In genomic region chr13:24502567-24503375, GRCh38 we compare ENCODE assay signal across 8 cellular contexts. TPM values are rescaled to one million over a fixed set of nuclear protein-coding genes. Genes with fewer than 3 reads are reported as not detected.
DNase-seq lines count a peak whose midpoint lies in the region; ATAC-seq, FAIRE-seq and TF ChIP-seq lines count a peak whose summit lies in the region.
"Had no signal": no experiment of that assay in that cellular context is flagged by ENCODE, and none has a peak within 500 bp of the region (broad histone marks: within the 10 kb centered on the region; RNA-seq: fewer than 3 reads in every experiment).

No MANE protein-coding gene starts in this region.

- H3K18ac ChIP-seq in IMR-90 (ENCODE audit: low read depth, low read length), result no peak overlapping the region; the same call in 1 of the 2 replicates

- WGBS in IMR-90 (ENCODE audit: extremely low coverage in 2 of 2, insufficient read length in 1 of 2), 2 experiments, result 33% methylated on average over 1 of the region's 7 CpGs; no CpG with 5 or more reads in 1 of the 2 experiments
- WGBS in GM12878 (ENCODE audit: insufficient coverage, insufficient replicate concordance, low lambda C conversion rate, missing lambda C conversion rate), result 95% methylated on average over 7 of the region's 7 CpGs
- 60 to 71% (median 66%) methylated on average over 7 of the region's 7 CpGs for WGBS in stomach, 5 donors

- H3K27me3 ChIP-seq in IMR-90 (ENCODE audit: control insufficient read depth, insufficient read depth, low read length), result no peaks in the 10 kb centered on the region
- H3K27me3 ChIP-seq in GM12878 (replicated peaks in 1 of 2; ENCODE audit: control insufficient read depth in 2 of 2, insufficient read depth in 2 of 2, low read length in 1 of 2), result no peaks in the 10 kb centered on the region
- no peaks in the 10 kb centered on the region for H3K27me3 ChIP-seq in stomach

- peaks cover 0 to 2% (median 0%) of the 10 kb centered on the region in 3 donors for H3K27me3 Mint-ChIP-seq in immature natural killer cell (ENCODE audit: low read depth in 3 of 3)
- H3K27me3 Mint-ChIP-seq: activated CD4-positive, alpha-beta T cell treated with anti-CD3 and anti-CD28 coated beads, Interleukin-2, amount 10 ng/mL, durations not matched to agents 7 days and 5 days had no signal

- H4K91ac ChIP-seq in IMR-90 (ENCODE audit: insufficient read depth, low read depth, low read length), result no peak overlapping the region

- ATAC-seq in IMR-90 (ENCODE audit: low read depth) (peak; percentile 91), GM12878 (no peak), GM19324 (IDR thresholded peaks at IDR 0.05; ENCODE audit: low FRiP score, unreplicated experiment) (no peak), HG02798 (IDR thresholded peaks at IDR 0.05; ENCODE audit: poor library complexity, unreplicated experiment) (no peak)

- H3K36me3 Mint-ChIP-seq in immature natural killer cell, result peaks cover 12 to 21% (median 16%) of the 10 kb centered on the region in 3 donors

- peak overlapping the region; percentile 31; the same call in 1 of the 2 replicates for H3K23ac ChIP-seq in IMR-90 (ENCODE audit: low read depth, low read length)

- H3K79me2 ChIP-seq in GM12878 (ENCODE audit: control insufficient read depth, insufficient read depth, low read length), result peaks cover 16% of the 10 kb centered on the region

- H2BK15ac ChIP-seq in IMR-90 (ENCODE audit: low read depth, low read length), result no peak overlapping the region

- no peak overlapping the region for H2BK20ac ChIP-seq in IMR-90 (ENCODE audit: low read depth, low read length)

- H4K20me1 ChIP-seq in IMR-90 (ENCODE audit: insufficient read depth, low read length) (peaks cover 15% of the 10 kb centered on the region), GM12878 (ENCODE audit: control insufficient read depth, insufficient read depth) (no peaks in the 10 kb centered on the region)

- H2BK120ac ChIP-seq in IMR-90 (ENCODE audit: low read depth, low read length), result no peak overlapping the region

- no peak overlapping the region for H2AK5ac ChIP-seq in IMR-90 (ENCODE audit: low read depth, low read length)

- no peak overlapping the region for H3K9ac ChIP-seq in IMR-90 (ENCODE audit: low read depth, low read length)
- H3K9ac ChIP-seq in GM12878 (ENCODE audit: control insufficient read depth, insufficient read depth, low read length), result no peak overlapping the region

- peak overlapping the region; percentile 3 to 69 (median 40) for H3K27ac Mint-ChIP-seq in immature natural killer cell
- H3K27ac Mint-ChIP-seq: activated CD4-positive, alpha-beta T cell treated with anti-CD3 and anti-CD28 coated beads, Interleukin-2, amount 10 ng/mL, durations not matched to agents 7 days and 5 days had no signal

- H2AFZ ChIP-seq in IMR-90 (replicated peaks; ENCODE audit: low read length, poor library complexity), result no peak overlapping the region
- H2AFZ ChIP-seq in GM12878 (ENCODE audit: control insufficient read depth, low read depth, low read length), result no peak overlapping the region

- SMC1A ChIA-PET in GM12878 (lab: Charles Lee; ENCODE audit: uncharacterized antibody, unreplicated experiment), result no interaction called here

- intact Hi-C loops in IMR-90 (cut with micrococcal nuclease) (no loop called here), GM12878 (cut with micrococcal nuclease; ENCODE audit: unreplicated experiment) (no loop called here), stomach (cut with DNase I; ENCODE audit: low total_unique reads) (no loop called here)

- peak overlapping the region in 1 of 2 experiments; percentile 12; a peak in 1 of 4 replicates for H4K8ac ChIP-seq in IMR-90 (ENCODE audit: low read depth in 2 of 2, low read length in 2 of 2)

- H3K9me3 ChIP-seq in IMR-90 (ENCODE audit: control insufficient read depth, insufficient read depth, low read length) (no peaks in the 10 kb centered on the region; the same call in 1 of the 2 replicates), GM12878 (replicated peaks; ENCODE audit: control insufficient read depth, insufficient read depth, low read length) (no peaks in the 10 kb centered on the region; the same call in 2 of the 3 replicates), stomach (no peaks in the 10 kb centered on the region)

- no peak overlapping the region for H3K4me3 Mint-ChIP-seq in immature natural killer cell
- H3K4me3 Mint-ChIP-seq: activated CD4-positive, alpha-beta T cell treated with anti-CD3 and anti-CD28 coated beads, Interleukin-2, amount 10 ng/mL, durations not matched to agents 7 days and 5 days had no signal

- H3K56ac ChIP-seq in IMR-90 (ENCODE audit: extremely low read depth, insufficient read depth, low read length), result no peak overlapping the region

- no peak overlapping the region for H3K14ac ChIP-seq in IMR-90 (replicated peaks; ENCODE audit: low read depth, low read length)

- peak; percentile 53 for DNase-seq in IMR-90
- DNase-seq in GM12878 (ENCODE audit: low read depth, low spot score), result no peak
- no peak for DNase-seq in immature natural killer cell
- DNase-seq in stomach, result peak; percentile 44
- no peak for DNase-seq in G401 (ENCODE audit: low spot score)
- DNase-seq: activated CD4-positive, alpha-beta T cell treated with anti-CD3 and anti-CD28 coated beads, Interleukin-2, amount 10 ng/mL, durations not matched to agents 7 days and 5 days had no signal

- H2BK5ac ChIP-seq in IMR-90 (ENCODE audit: low read depth, low read length, poor library complexity, severe bottlenecking), result no peak overlapping the region

- H4K5ac ChIP-seq in IMR-90 (ENCODE audit: low read depth, low read length), result no peak overlapping the region

- peak overlapping the region; percentile 64; the same call in 1 of the 2 replicates for H3K4ac ChIP-seq in IMR-90 (ENCODE audit: low read depth, low read length)

- peaks cover 35 to 42% of the 10 kb centered on the region in 2 donors for H3K4me1 Mint-ChIP-seq in immature natural killer cell

- TSS peak; percentile 28 for BruUV-seq in IMR-90 (replicated peaks; lab: Mats Ljungman, UMichigan)
- TSS peak; percentile 27 for BruUV-seq in GM12878 (replicated peaks; lab: Mats Ljungman, UMichigan)

- H2AK9ac ChIP-seq in IMR-90 (replicated peaks; ENCODE audit: low read depth, low read length, poor library complexity), result no peak overlapping the region

- H3K4me1 ChIP-seq in IMR-90 (ENCODE audit: control insufficient read depth, insufficient read depth, low read length) (peaks cover 14% of the 10 kb centered on the region), GM12878 (ENCODE audit: control insufficient read depth, insufficient read depth, low read length) (no peaks in the 10 kb centered on the region), stomach (peaks cover 0 to 57% (median 14%) of the 10 kb centered on the region in 4 donors)

- no peak for TF ChIP-seq POLR2A in IMR-90 (IDR thresholded peaks at IDR 0.05; ENCODE audit: low read depth, low read length)
- no peak for TF ChIP-seq POLR2A in GM12878 (IDR thresholded peaks at IDR 0.05; ENCODE audit: low read depth, low read length)
- no peak for TF ChIP-seq POLR2A in stomach (IDR thresholded peaks at IDR 0.05)

- dilution Hi-C loops in IMR-90 (cut with HindIII; ENCODE audit: low sequenced_read_pairs, unreplicated experiment), result no loop called here

- CTCF ChIA-PET in IMR-90 (lab: Yijun Ruan, JAX), result interaction anchor here (0.8 kb wide), 1 partner anchor 20 kb away, joined by 3 read pairs; no protein-coding TSS in a partner anchor
- CTCF ChIA-PET in GM12878 (lab: Yijun Ruan, JAX), result no interaction called here

- RAD21 ChIA-PET in GM12878 (lab: Charles Lee; ENCODE audit: unreplicated experiment), result no interaction called here

- no peak for FAIRE-seq in GM12878 (lab: Jason Lieb, UNC)

- POLR2A ChIA-PET in IMR-90 (lab: Charles Lee; ENCODE audit: unreplicated experiment) (no interaction called here), GM12878 (lab: Charles Lee) (no interaction called here)

- peaks cover 9 to 64% of the 10 kb centered on the region in 2 experiments; a peak in 3 of 4 replicates for H3K79me1 ChIP-seq in IMR-90 (ENCODE audit: low read depth in 1 of 2, low read length in 2 of 2)

- no peak for TF ChIP-seq CTCF in IMR-90 (conservative IDR thresholded peaks at IDR 0.05; ENCODE audit: low read depth, low read length)
- TF ChIP-seq CTCF in GM12878 (IDR thresholded peaks at IDR 0.05 in 2 of 3, conservative IDR thresholded peaks at IDR 0.05 in 1 of 3; ENCODE audit: control insufficient read depth in 2 of 3, extremely low read depth in 1 of 3, insufficient read depth in 1 of 3, low read depth in 3 of 3, low read length in 3 of 3), result no peak
- TF ChIP-seq CTCF in stomach (IDR thresholded peaks at IDR 0.05), result no peak

- H3K36me3 ChIP-seq in IMR-90 (ENCODE audit: control insufficient read depth, insufficient read depth, low read length), result peaks cover 16% of the 10 kb centered on the region
- peaks cover 6 to 21% of the 10 kb centered on the region in 2 experiments for H3K36me3 ChIP-seq in GM12878 (ENCODE audit: control insufficient read depth in 2 of 2, insufficient read depth in 2 of 2, low read length in 1 of 2)
- peaks cover 22 to 77% (median 59%) of the 10 kb centered on the region in 4 donors for H3K36me3 ChIP-seq in stomach

- no peak for TF ChIP-seq RAD21 in IMR-90 (IDR thresholded peaks at IDR 0.05; ENCODE audit: low read length)
- no peak for TF ChIP-seq RAD21 in GM12878 (IDR thresholded peaks at IDR 0.05; ENCODE audit: insufficient read depth, low read depth, low read length)

- TF ChIP-seq EP300 in GM12878 (IDR thresholded peaks at IDR 0.05; ENCODE audit: borderline replicate concordance in 1 of 2, control insufficient read depth in 1 of 2, low read depth in 2 of 2, low read length in 2 of 2) (no peak), stomach (IDR thresholded peaks at IDR 0.05) (no peak)

- H3K27ac ChIP-seq in IMR-90 (ENCODE audit: insufficient read depth, low read length), result no peak overlapping the region
- no peak overlapping the region for H3K27ac ChIP-seq in GM12878 (ENCODE audit: control insufficient read depth, insufficient read depth)
- H3K27ac ChIP-seq in stomach, result peak overlapping the region in 2 of 5 donors; percentile 47 to 50

- H3K4me3 ChIP-seq in IMR-90 (ENCODE audit: insufficient read depth, low read depth, low read length) (no peak overlapping the region), GM12878 (no peak overlapping the region), stomach (no peak overlapping the region)

- H3K9me3 Mint-ChIP-seq in immature natural killer cell, result no peaks in the 10 kb centered on the region

- H3K4me2 ChIP-seq in IMR-90 (ENCODE audit: low read depth, low read length) (peak overlapping the region; percentile 18; the same call in 1 of the 2 replicates), GM12878 (ENCODE audit: control insufficient read depth, insufficient read depth) (no peak overlapping the region)

- in situ Hi-C loops in IMR-90 (cut with MboI; ENCODE audit: low sequenced_read_pairs) (no loop called here), GM12878 (cut with MboI) (no loop called here), G401 (cut with HindIII; ENCODE audit: low sequenced_read_pairs) (no loop called here)

- peaks cover 10% of the 10 kb centered on the region for H3K9me1 ChIP-seq in IMR-90 (ENCODE audit: insufficient read depth, low read length)

RNA-seq across cellular contexts. Expression of gene PARP4, which starts 9.8 kb away (rescaled TPM):
- total RNA-seq in IMR-90 (2012; rRNA removed) (50.0 and 50.2 TPM in 2 replicates), GM12878 (2014; rRNA removed) (40.1 and 45.0 TPM in 2 replicates), GM12878 (2014; rRNA removed; fragmentation: Illumina TruSeq; extraction: Trizol) (50.0 and 53.8 TPM in 2 replicates), GM12878 (2021) (44.8 and 49.2 TPM in 2 replicates), stomach (10 to 100 TPM; 35.9 to 85.2 (median 43.7) TPM)
- polyA plus RNA-seq in IMR-90 (2012; rRNA removed) (27.6 and 31.7 TPM in 2 replicates), GM12878 (2011; rRNA removed) (47.8 and 55.4 TPM in 2 replicates), GM12878 (2014; fragmentation: Illumina TruSeq; extraction: Trizol) (52.6 and 56.4 TPM in 2 replicates), GM12878 (2014; fragmentation: Nextera tagmentation; extraction: Ambion mirVana) (10 to 100 TPM; 12.8 to 13.5 TPM), GM12878 (2014; rRNA removed) (35.4 and 40.6 TPM in 2 replicates), GM12878 (2016; fragmentation: Nextera tagmentation; extraction: Ambion mirVana) (10 to 100 TPM; 45.9 to 46.2 TPM), immature natural killer cell (10 to 100 TPM; 50.0 to 73.8 (median 54.5) TPM), stomach (10 to 100 TPM; 13.9 to 14.3 (median 13.9) TPM)
- 10.7 and 10.9 TPM in 2 replicates for polyA plus RNA-seq in IMR-90 (2012; cell fraction: cytosol; rRNA removed)
- 18.6 and 48.8 TPM in 2 replicates for polyA plus RNA-seq in IMR-90 (2012; cell fraction: nucleus; rRNA removed; ENCODE audit: low replicate concordance)
- total RNA-seq in GM12878 (2013; cell fraction: nucleolus; rRNA removed), result 258 and 274 TPM in 2 replicates
- polyA plus RNA-seq in GM12878 (2011; ENCODE audit: low read depth), result 25.1 TPM
- polyA plus RNA-seq in GM12878 (2011; cell fraction: cytosol; rRNA removed), result 29.9 and 33.4 TPM in 2 replicates
- 75.9 and 94.7 TPM in 2 replicates for polyA plus RNA-seq in GM12878 (2011; cell fraction: nucleus; rRNA removed)
- 25.0 and 33.4 TPM in 2 replicates for polyA plus RNA-seq in GM12878 (2012)
- 74.3 and 78.1 TPM in 2 replicates for polyA minus RNA-seq in GM12878 (2011; rRNA and poly(A)+ RNA removed)
- polyA minus RNA-seq in GM12878 (2011; cell fraction: cytosol; rRNA and poly(A)+ RNA removed), result 18.3 and 23.8 TPM in 2 replicates
- polyA minus RNA-seq in GM12878 (2011; cell fraction: nucleus; rRNA and poly(A)+ RNA removed), result 53.7 and 67.7 TPM in 2 replicates
- 19.2 and 21.2 TPM in 2 replicates for total RNA-seq in G401 (2014; rRNA removed; shearing (Covaris generic))

Comparison
In these comparisons a context has a peak if more than half of its experiments do, and no peak if none do; other contexts are left out.
1. DNase-seq: peak in IMR-90 (single experiment) and stomach (single experiment); none in GM12878 (single experiment), immature natural killer cell (0 of 3) and G401 (single experiment).